In the genomic region with DNA sequence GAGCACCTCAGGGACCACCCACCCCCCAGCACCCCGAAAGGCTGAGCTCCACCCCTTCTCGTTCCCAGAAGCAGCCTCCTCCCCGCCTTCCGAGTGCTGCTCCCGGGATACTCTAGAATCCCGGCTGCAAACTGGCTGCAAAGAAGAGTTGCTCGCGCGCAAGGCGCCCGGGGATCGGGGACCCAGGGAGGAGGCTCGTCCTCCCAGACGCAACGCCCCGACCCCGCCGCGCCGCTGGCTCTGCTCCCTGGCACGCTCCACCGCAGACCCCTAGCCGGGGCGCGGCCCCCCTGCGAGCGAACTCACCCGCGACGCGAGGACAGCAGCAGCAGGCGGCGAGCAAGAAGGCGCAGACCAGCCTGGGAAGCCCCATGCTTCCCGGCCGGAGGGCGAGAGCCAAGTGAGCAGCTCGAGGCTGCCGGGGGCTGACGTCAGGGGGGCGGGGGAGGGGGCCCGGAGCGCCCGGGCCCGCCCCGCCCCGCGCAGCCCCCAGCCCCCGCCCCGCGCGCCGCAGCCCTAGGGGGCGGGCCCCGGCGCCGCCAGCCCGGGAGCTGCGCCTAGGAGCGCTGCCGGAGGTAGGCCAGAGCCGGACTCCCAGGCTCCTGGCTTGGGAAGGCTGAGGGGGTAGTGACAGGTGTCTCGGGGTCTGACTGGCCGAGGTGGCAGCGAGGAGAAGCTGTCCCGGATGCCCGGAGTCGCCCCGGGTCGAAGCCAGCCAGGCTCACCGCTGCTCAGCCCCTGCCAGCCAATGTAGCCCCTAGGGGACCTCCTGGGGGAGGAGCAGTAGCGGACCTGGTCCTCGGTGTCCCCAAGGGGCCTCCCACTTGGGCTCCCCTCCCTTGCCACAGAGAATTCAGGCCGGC, we compare ENCODE assay signal across 8 cellular contexts. TPM values are rescaled to one million over a fixed set of nuclear protein-coding genes. Genes with fewer than 3 reads are reported as not detected.
DNase-seq lines count a peak whose midpoint lies in the region; ATAC-seq and TF ChIP-seq lines count a peak whose summit lies in the region.

A gene with protein sequence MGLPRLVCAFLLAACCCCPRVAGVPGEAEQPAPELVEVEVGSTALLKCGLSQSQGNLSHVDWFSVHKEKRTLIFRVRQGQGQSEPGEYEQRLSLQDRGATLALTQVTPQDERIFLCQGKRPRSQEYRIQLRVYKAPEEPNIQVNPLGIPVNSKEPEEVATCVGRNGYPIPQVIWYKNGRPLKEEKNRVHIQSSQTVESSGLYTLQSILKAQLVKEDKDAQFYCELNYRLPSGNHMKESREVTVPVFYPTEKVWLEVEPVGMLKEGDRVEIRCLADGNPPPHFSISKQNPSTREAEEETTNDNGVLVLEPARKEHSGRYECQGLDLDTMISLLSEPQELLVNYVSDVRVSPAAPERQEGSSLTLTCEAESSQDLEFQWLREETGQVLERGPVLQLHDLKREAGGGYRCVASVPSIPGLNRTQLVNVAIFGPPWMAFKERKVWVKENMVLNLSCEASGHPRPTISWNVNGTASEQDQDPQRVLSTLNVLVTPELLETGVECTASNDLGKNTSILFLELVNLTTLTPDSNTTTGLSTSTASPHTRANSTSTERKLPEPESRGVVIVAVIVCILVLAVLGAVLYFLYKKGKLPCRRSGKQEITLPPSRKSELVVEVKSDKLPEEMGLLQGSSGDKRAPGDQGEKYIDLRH (minus strand): TSS at position 402 of the 863 bp plus-strand sequence. CDS start 29 bp downstream, at position 373.

- H3K9me3 Mint-ChIP-seq in T-helper 2 cell treated with Interferon-gamma antibody and Interleukin-4, amounts not matched to agents 5 μg/mL and 100 μg/mL, for 36 hours: no peaks in the 10 kb centered on the region

- H3K9ac ChIP-seq in mesenchymal stem cell (ENCODE audit: low read length): no peak within 1 kb of the TSS

- no peak within 1 kb of the TSS for H2BK5ac ChIP-seq in mesenchymal stem cell (ENCODE audit: low read depth, low read length, poor library complexity, severe bottlenecking)

- peak within 1 kb of the TSS; percentile 12 for H4K8ac ChIP-seq in mesenchymal stem cell (ENCODE audit: low read length)

- H3K4me3 ChIP-seq in Panc1 (ENCODE audit: low read depth in 2 of 2, low read length in 2 of 2): peak within 1 kb of the TSS; percentile 47 to 62
- peak within 1 kb of the TSS; percentile 41 for H3K4me3 ChIP-seq in ectodermal cell (ENCODE audit: insufficient read depth, low read depth, low read length)
- H3K4me3 ChIP-seq in mesenchymal stem cell (ENCODE audit: insufficient read depth in 1 of 2, low read depth in 1 of 2, low read length in 2 of 2): peak within 1 kb of the TSS; percentile 49 to 77
- peak within 1 kb of the TSS in 1 of 3 donors; percentile 32 for H3K4me3 ChIP-seq in thyroid gland (replicated peaks in 1 of 3)

- H2BK15ac ChIP-seq in mesenchymal stem cell (ENCODE audit: low read depth, poor library complexity, severe bottlenecking): no peak within 1 kb of the TSS

- H3K36me3 ChIP-seq in Panc1 (ENCODE audit: control insufficient read depth, insufficient read depth, low read length): no peaks in the 10 kb centered on the region
- peaks cover 3% of the 10 kb centered on the region for H3K36me3 ChIP-seq in ectodermal cell (ENCODE audit: control insufficient read depth, insufficient read depth, low read length)
- peaks cover 0 to 22% of the 10 kb centered on the region in 2 experiments for H3K36me3 ChIP-seq in mesenchymal stem cell (ENCODE audit: control insufficient read depth in 1 of 2, insufficient read depth in 2 of 2, low read depth in 1 of 2, low read length in 2 of 2)
- H3K36me3 ChIP-seq in thyroid gland: no peaks in the 10 kb centered on the region

- H2BK120ac ChIP-seq in mesenchymal stem cell (ENCODE audit: low read depth, low read length): no peak within 1 kb of the TSS

- WGBS in ectodermal cell, 2 experiments: 1% methylated on average over 74 of the region's 74 CpGs
- 2% methylated on average over 52 of the region's 74 CpGs for WGBS in mesenchymal stem cell
- WGBS in thyroid gland, 2 donors: 0 to 5% methylated on average over 30 of the region's 74 CpGs

- CTCF ChIA-PET in Panc1 (lab: Charles Lee): interaction anchor here (0.7 kb wide), 1 partner anchor 157 kb away, joined by 3 read pairs; no protein-coding TSS in a partner anchor

- ATAC-seq in Panc1 (peak; percentile 14), GM21515 (IDR thresholded peaks at IDR 0.05; ENCODE audit: unreplicated experiment) (no peak), GM21360 (IDR thresholded peaks at IDR 0.05; ENCODE audit: unreplicated experiment) (no peak)

- no peak for TF ChIP-seq POLR2A in thyroid gland (IDR thresholded peaks at IDR 0.05)

- peaks cover 52% of the 10 kb centered on the region for H3K4me1 ChIP-seq in Panc1 (ENCODE audit: control insufficient read depth, insufficient read depth, low read length)
- H3K4me1 ChIP-seq in ectodermal cell (ENCODE audit: control insufficient read depth, insufficient read depth, low read length): peaks cover 52% of the 10 kb centered on the region
- peaks cover 51% of the 10 kb centered on the region for H3K4me1 ChIP-seq in mesenchymal stem cell (ENCODE audit: control insufficient read depth, insufficient read depth, low read depth, low read length)
- H3K4me1 ChIP-seq in thyroid gland: peaks cover 31 to 51% of the 10 kb centered on the region in 2 donors

- peak within 1 kb of the TSS in 1 of 2 experiments; percentile 58 for H2BK12ac ChIP-seq in mesenchymal stem cell (ENCODE audit: low read length in 2 of 2)

- peak within 1 kb of the TSS in 1 of 2 experiments; percentile 63 for H3K14ac ChIP-seq in mesenchymal stem cell (ENCODE audit: low read length in 2 of 2)

- TF ChIP-seq CTCF in Panc1 (IDR thresholded peaks at IDR 0.05) (no peak), thyroid gland (IDR thresholded peaks at IDR 0.05) (no peak)

- peak within 1 kb of the TSS; percentile 55 for H2AFZ ChIP-seq in mesenchymal stem cell (ENCODE audit: low read depth, low read length)

- peaks cover 16% of the 10 kb centered on the region for H3K79me1 ChIP-seq in mesenchymal stem cell (replicated peaks; ENCODE audit: low read length, poor library complexity, severe bottlenecking)

- no TSS peak for BruUV-seq in Panc1 (replicated peaks; lab: Mats Ljungman, UMichigan)

- no peak for DNase-seq in T-helper 2 cell treated with Interferon-gamma antibody and Interleukin-4, amounts not matched to agents 5 μg/mL and 100 μg/mL, for 36 hours (ENCODE audit: low spot score)
- DNase-seq in T-helper 2 cell: no peak
- no peak for DNase-seq in Panc1 (ENCODE audit: low read depth, low spot score)
- DNase-seq in mesenchymal stem cell: peak; percentile 71
- DNase-seq in thyroid gland: no peak

- peak within 1 kb of the TSS; percentile 22 for H4K91ac ChIP-seq in mesenchymal stem cell (ENCODE audit: low read length)

- H3K27me3 ChIP-seq in Panc1 (ENCODE audit: control insufficient read depth, insufficient read depth, low read length) (no peaks in the 10 kb centered on the region), ectodermal cell (ENCODE audit: control insufficient read depth, insufficient read depth, low read length, poor library complexity, severe bottlenecking) (peaks cover 32% of the 10 kb centered on the region), mesenchymal stem cell (ENCODE audit: control insufficient read depth in 1 of 2, insufficient read depth in 1 of 2, low read length in 2 of 2) (peaks cover 0 to 50% of the 10 kb centered on the region in 2 experiments), thyroid gland (peaks cover 20% of the 10 kb centered on the region)

- peak within 1 kb of the TSS in 1 of 2 experiments; percentile 47 for H3K4ac ChIP-seq in mesenchymal stem cell (ENCODE audit: low read depth in 1 of 2, low read length in 2 of 2)

- H3K27me3 Mint-ChIP-seq in T-helper 2 cell treated with Interferon-gamma antibody and Interleukin-4, amounts not matched to agents 5 μg/mL and 100 μg/mL, for 36 hours (ENCODE audit: low read depth): peaks cover 37% of the 10 kb centered on the region

- H3K9me3 ChIP-seq in Panc1 (ENCODE audit: control insufficient read depth, insufficient read depth, low read depth, low read length): no peaks in the 10 kb centered on the region
- no peaks in the 10 kb centered on the region for H3K9me3 ChIP-seq in ectodermal cell (ENCODE audit: control insufficient read depth, low read length)
- H3K9me3 ChIP-seq in mesenchymal stem cell (ENCODE audit: control insufficient read depth, low read length): no peaks in the 10 kb centered on the region
- H3K9me3 ChIP-seq in thyroid gland: no peaks in the 10 kb centered on the region

- no peaks in the 10 kb centered on the region for H3K36me3 Mint-ChIP-seq in T-helper 2 cell treated with Interferon-gamma antibody and Interleukin-4, amounts not matched to agents 5 μg/mL and 100 μg/mL, for 36 hours (ENCODE audit: low read depth)

- POLR2A ChIA-PET in Panc1 (lab: Charles Lee): no interaction called here

- peaks cover 21% of the 10 kb centered on the region for H3K4me1 Mint-ChIP-seq in T-helper 2 cell treated with Interferon-gamma antibody and Interleukin-4, amounts not matched to agents 5 μg/mL and 100 μg/mL, for 36 hours (ENCODE audit: low read depth)

- intact Hi-C loops in Panc1 (cut with micrococcal nuclease; ENCODE audit: unreplicated experiment): no loop called here
- intact Hi-C loops in thyroid gland (cut with DNase I): no loop called here

- in situ Hi-C loops in Panc1 (cut with HindIII; ENCODE audit: low pct_unique_long_range_greater_than_20kb, low sequenced_read_pairs): no loop called here

- peak within 1 kb of the TSS; percentile 40; the same call in 1 of the 2 replicates for H3K27ac ChIP-seq in Panc1 (ENCODE audit: low read length)
- H3K27ac ChIP-seq in ectodermal cell (ENCODE audit: insufficient read depth, low read depth, low read length, poor library complexity, severe bottlenecking): no peak within 1 kb of the TSS
- no peak within 1 kb of the TSS for H3K27ac ChIP-seq in mesenchymal stem cell (ENCODE audit: low read length, poor library complexity, severe bottlenecking)
- H3K27ac ChIP-seq in thyroid gland: peak within 1 kb of the TSS; percentile 41 to 81 (median 65)

- H3K4me3 Mint-ChIP-seq in T-helper 2 cell treated with Interferon-gamma antibody and Interleukin-4, amounts not matched to agents 5 μg/mL and 100 μg/mL, for 36 hours: peak within 1 kb of the TSS; percentile 50

- peak within 1 kb of the TSS; percentile 54 to 79 for H3K18ac ChIP-seq in mesenchymal stem cell (ENCODE audit: low read depth in 1 of 2, low read length in 2 of 2)

- H3K27ac Mint-ChIP-seq in T-helper 2 cell treated with Interferon-gamma antibody and Interleukin-4, amounts not matched to agents 5 μg/mL and 100 μg/mL, for 36 hours: no peak within 1 kb of the TSS

- peak within 1 kb of the TSS; percentile 23 for H2AK5ac ChIP-seq in mesenchymal stem cell (ENCODE audit: low read length, severe bottlenecking)

- peak within 1 kb of the TSS in 1 of 2 experiments; percentile 79 for H3K23ac ChIP-seq in mesenchymal stem cell (ENCODE audit: low read length in 2 of 2)

- H3K4me2 ChIP-seq in mesenchymal stem cell (ENCODE audit: low read length, poor library complexity, severe bottlenecking): peak within 1 kb of the TSS; percentile 64

RNA-seq across cellular contexts. Expression of the gene that starts here (rescaled TPM):
- 27.2 TPM for total RNA-seq in Panc1 (2021; ENCODE audit: unreplicated experiment)
- 27.9 TPM for polyA plus RNA-seq in Panc1 (2012; ENCODE audit: insufficient read length)
- 22.8 TPM for polyA plus RNA-seq in ectodermal cell (2013, experiment 1 of 4)
- 36.1 TPM for polyA plus RNA-seq in ectodermal cell (2013, experiment 2 of 4)
- polyA plus RNA-seq in ectodermal cell (2013, experiment 3 of 4): 21.1 TPM
- polyA plus RNA-seq in ectodermal cell (2013, experiment 4 of 4): 23.8 TPM
- polyA plus RNA-seq in mesenchymal stem cell (2013, experiment 1 of 2): 80.2 TPM
- polyA plus RNA-seq in mesenchymal stem cell (2013, experiment 2 of 2): 77.3 TPM
- 100 to 1,000 TPM in 1 of 4 donors, 10 to 100 TPM in 3; 17.6 to 243 (median 61.8) TPM for total RNA-seq in thyroid gland

Comparison
In these comparisons a context has a peak if more than half of its experiments do, and no peak if none do; other contexts are left out.
1. H3K27ac ChIP-seq: peak in Panc1 (single experiment) and thyroid gland (3 of 3); none in ectodermal cell (single experiment) and mesenchymal stem cell (single experiment).